19 cellular contexts compared by ENCODE assay signal in the genomic region with DNA sequence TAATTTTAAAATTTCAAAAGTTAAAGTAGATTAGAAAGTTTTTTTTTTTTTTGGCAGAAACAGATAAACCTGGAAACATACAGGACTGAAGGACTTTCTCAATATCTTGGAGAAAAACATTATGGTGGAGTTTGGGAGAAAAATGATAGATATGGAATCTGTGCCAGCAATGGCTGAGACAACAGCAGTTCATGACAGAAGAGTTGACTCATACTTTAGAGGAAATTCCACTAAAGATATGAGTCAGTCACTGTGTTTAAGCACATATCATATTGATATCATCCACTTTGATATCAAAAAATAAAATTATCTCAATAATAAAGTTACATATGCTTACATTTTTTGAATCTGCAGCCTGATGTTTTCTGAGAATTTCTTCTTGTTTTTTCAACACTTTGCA.
DNase-seq lines count a peak whose midpoint lies in the region; ATAC-seq and TF ChIP-seq lines count a peak whose summit lies in the region.
"Had no signal": no experiment of that assay in that cellular context is flagged by ENCODE, and none has a peak within 500 bp of the region (broad histone marks: within the 10 kb centered on the region; RNA-seq: fewer than 3 reads in every experiment).

No MANE protein-coding gene starts in this region.

- in situ Hi-C loops in mammary epithelial cell (cut with MboI; ENCODE audit: low sequenced_read_pairs in 2 of 2), result no loop called here

- intact Hi-C loops in activated CD4-positive, alpha-beta T cell treated with anti-CD3 and anti-CD28 coated beads, Interleukin-2, amount 10 ng/mL, durations not matched to agents 24 days and 14 days (cut with micrococcal nuclease), result loop anchor here (5.0 kb wide), 1 partner anchor 690 kb away; no protein-coding TSS in a partner anchor
- intact Hi-C loops in PC-3 (cut with micrococcal nuclease), result no loop called here
- intact Hi-C loops in mammary epithelial cell (cut with micrococcal nuclease), result no loop called here

- H3K9ac ChIP-seq in PC-3 (ENCODE audit: low read length) (no peak overlapping the region), mammary epithelial cell (ENCODE audit: insufficient read depth, low read length) (no peak overlapping the region)

- no peaks in the 10 kb centered on the region for H3K9me3 ChIP-seq in PC-3 (ENCODE audit: low read length)
- H3K9me3 ChIP-seq in mammary epithelial cell (replicated peaks; ENCODE audit: insufficient read depth, low read length), result no peaks in the 10 kb centered on the region
- H3K9me3 ChIP-seq: adrenal gland, neutrophil, right lobe of liver, tibial artery had no signal

- no peak overlapping the region for H2AFZ ChIP-seq in PC-3 (ENCODE audit: low read length)
- no peak overlapping the region for H2AFZ ChIP-seq in mammary epithelial cell (ENCODE audit: low read depth, low read length)
- H2AFZ ChIP-seq: GM23338 had no signal

- H3K9me3 Mint-ChIP-seq in activated CD4-positive, alpha-beta T cell treated with anti-CD3 and anti-CD28 coated beads, Interleukin-2, amount 10 ng/mL, durations not matched to agents 24 days and 14 days, result no peaks in the 10 kb centered on the region
- H3K9me3 Mint-ChIP-seq: CD8-positive, alpha-beta T cell; GM23338; mesothelial cell of epicardium had no signal

- TF ChIP-seq CTCF in PC-3 (conservative IDR thresholded peaks at IDR 0.05; ENCODE audit: low read depth, low read length) (no peak), mammary epithelial cell (conservative IDR thresholded peaks at IDR 0.05 in 1 of 2, IDR thresholded peaks at IDR 0.05 in 1 of 2; ENCODE audit: extremely low read depth in 1 of 2, insufficient read depth in 1 of 2, low read depth in 1 of 2, low read length in 2 of 2) (no peak)

- no peak overlapping the region for H3K4me3 ChIP-seq in PC-3 (ENCODE audit: low read length)
- no peak overlapping the region for H3K4me3 ChIP-seq in mammary epithelial cell (replicated peaks in 1 of 3; ENCODE audit: insufficient read depth in 1 of 3, low read depth in 2 of 3, low read length in 3 of 3)
- H3K4me3 ChIP-seq: adrenal gland, GM23338, right lobe of liver, tibial artery had no signal

- BruUV-seq in PC-3 (replicated peaks; lab: Mats Ljungman, UMichigan) (no TSS peak), mammary epithelial cell (replicated peaks; lab: Mats Ljungman, UMichigan) (no TSS peak)

- no peaks in the 10 kb centered on the region for H3F3A ChIP-seq in PC-3 (ENCODE audit: low read length, unreplicated experiment)

- dilution Hi-C loops in mammary epithelial cell (cut with HindIII; ENCODE audit: low sequenced_read_pairs), result no loop called here

- H3K27me3 Mint-ChIP-seq in activated CD4-positive, alpha-beta T cell treated with anti-CD3 and anti-CD28 coated beads, Interleukin-2, amount 10 ng/mL, durations not matched to agents 24 days and 14 days, result peaks cover 2% of the 10 kb centered on the region

- peaks cover 22% of the 10 kb centered on the region for H3K4me1 Mint-ChIP-seq in activated CD4-positive, alpha-beta T cell treated with anti-CD3 and anti-CD28 coated beads, Interleukin-2, amount 10 ng/mL, durations not matched to agents 24 days and 14 days
- H3K4me1 Mint-ChIP-seq: GM23338, mesothelial cell of epicardium had no signal

- H3K36me3 Mint-ChIP-seq in activated CD4-positive, alpha-beta T cell treated with anti-CD3 and anti-CD28 coated beads, Interleukin-2, amount 10 ng/mL, durations not matched to agents 24 days and 14 days (ENCODE audit: low read depth), result no peaks in the 10 kb centered on the region
- H3K36me3 Mint-ChIP-seq: CD8-positive, alpha-beta T cell; mesothelial cell of epicardium had no signal

- ATAC-seq in PC-3 (no peak), HG02588 (IDR thresholded peaks at IDR 0.05; ENCODE audit: unreplicated experiment) (no peak)
- ATAC-seq: CD8-positive, alpha-beta T cell; GM23338; right lobe of liver had no signal

- H3K4me1 ChIP-seq in PC-3 (ENCODE audit: insufficient read depth, low read length) (no peaks in the 10 kb centered on the region), mammary epithelial cell (ENCODE audit: insufficient read depth, low read length) (peaks cover 26% of the 10 kb centered on the region)
- H3K4me1 ChIP-seq: adrenal gland, right lobe of liver, tibial artery had no signal

- no peaks in the 10 kb centered on the region for H3K9me2 ChIP-seq in PC-3 (replicated peaks; ENCODE audit: low read length)

- no peak overlapping the region for H3K27ac Mint-ChIP-seq in activated CD4-positive, alpha-beta T cell treated with anti-CD3 and anti-CD28 coated beads, Interleukin-2, amount 10 ng/mL, durations not matched to agents 24 days and 14 days
- H3K27ac Mint-ChIP-seq: GM23338, mesothelial cell of epicardium had no signal

- H3K4me2 ChIP-seq in PC-3 (ENCODE audit: low read length) (0 out of 2 replicates have a peak overlapping the region, but pooled peaks have one; percentile 4), mammary epithelial cell (ENCODE audit: insufficient read depth, low read depth, low read length) (peak overlapping the region; percentile 4)
- H3K4me2 ChIP-seq: GM23338 had no signal

- no peaks in the 10 kb centered on the region for H3K36me3 ChIP-seq in PC-3 (ENCODE audit: low read depth, low read length)
- no peaks in the 10 kb centered on the region for H3K36me3 ChIP-seq in mammary epithelial cell (ENCODE audit: insufficient read depth, low read length)
- H3K36me3 ChIP-seq: adrenal gland, neutrophil, right lobe of liver, tibial artery had no signal

- H4K20me1 ChIP-seq in PC-3 (ENCODE audit: low read length), result no peaks in the 10 kb centered on the region
- no peaks in the 10 kb centered on the region for H4K20me1 ChIP-seq in mammary epithelial cell (ENCODE audit: insufficient read depth, low read length)

- CTCF ChIA-PET in PC-3 (lab: Charles Lee) (no interaction called here), mammary epithelial cell (lab: Charles Lee; ENCODE audit: low non-redundant PET) (no interaction called here)

- H3K79me2 ChIP-seq in PC-3 (ENCODE audit: low read length) (no peaks in the 10 kb centered on the region), mammary epithelial cell (ENCODE audit: insufficient read depth, low read length) (no peaks in the 10 kb centered on the region)

- DNase-seq in activated CD4-positive, alpha-beta T cell treated with anti-CD3 and anti-CD28 coated beads, Interleukin-2, amount 10 ng/mL, durations not matched to agents 24 days and 14 days, result no peak
- DNase-seq in activated CD4-positive, alpha-beta T cell treated with anti-CD3 and anti-CD28 coated beads for 4 hours, result no peak
- DNase-seq in PC-3 (peak; percentile 51), mammary epithelial cell (peak; percentile 64), non-pigmented ciliary epithelial cell (ENCODE audit: low read depth) (peak; percentile 36), GDM1 (lab: John Stamatoyannopoulos, UW) (no peak)
- no peak for DNase-seq in stimulated activated naive CD4-positive, alpha-beta T cell (lab: John Stamatoyannopoulos, UW)
- DNase-seq: adrenal gland; CD8-positive, alpha-beta T cell; Kasumi-1; NCI-H1436 treated with DMSO at 0.1 percent for 48 hours; NCI-H446; right lobe of liver; stimulated activated CD4-positive, alpha-beta T cell treated with anti-CD3 and anti-CD28 coated beads, Interleukin-4, amount 100 ng/mL, for 24 hours; tibial artery had no signal

- peak overlapping the region; percentile 43 for H3K4me3 Mint-ChIP-seq in activated CD4-positive, alpha-beta T cell treated with anti-CD3 and anti-CD28 coated beads, Interleukin-2, amount 10 ng/mL, durations not matched to agents 24 days and 14 days
- H3K4me3 Mint-ChIP-seq: CD8-positive, alpha-beta T cell; GM23338; mesothelial cell of epicardium had no signal

- POLR2A ChIA-PET in PC-3 (lab: Charles Lee; ENCODE audit: unreplicated experiment), result no interaction called here

- no peak overlapping the region for H3K27ac ChIP-seq in PC-3 (ENCODE audit: low read length)
- H3K27ac ChIP-seq in mammary epithelial cell (ENCODE audit: insufficient read depth, low read depth, low read length), result no peak overlapping the region
- H3K27ac ChIP-seq: adrenal gland, neutrophil, right lobe of liver, tibial artery had no signal

- H3K27me3 ChIP-seq in PC-3 (ENCODE audit: low read length), result peaks cover 16% of the 10 kb centered on the region; the same call in 1 of the 2 replicates
- H3K27me3 ChIP-seq in mammary epithelial cell (ENCODE audit: insufficient read depth, low read length), result no peaks in the 10 kb centered on the region
- H3K27me3 ChIP-seq: adrenal gland, neutrophil, right lobe of liver, tibial artery had no signal

Comparison
In these comparisons a context has a peak if more than half of its experiments do, and no peak if none do; other contexts are left out.
1. DNase-seq: peak in PC-3 (single experiment), mammary epithelial cell (single experiment) and non-pigmented ciliary epithelial cell (single experiment); none in activated CD4-positive, alpha-beta T cell treated with anti-CD3 and anti-CD28 coated beads, Interleukin-2, amount 10 ng/mL, durations not matched to agents 24 days and 14 days (single experiment), activated CD4-positive, alpha-beta T cell treated with anti-CD3 and anti-CD28 coated beads for 4 hours (0 of 2), stimulated activated naive CD4-positive, alpha-beta T cell (0 of 6) and GDM1 (single experiment).